ENCODE assay signal across 18 cellular contexts in genomic region chr3:94671078-94671477, GRCh38.
DNase-seq lines count a peak whose midpoint lies in the region; ATAC-seq, FAIRE-seq and TF ChIP-seq lines count a peak whose summit lies in the region.
"Had no signal": no experiment of that assay in that cellular context is flagged by ENCODE, and none has a peak within 500 bp of the region (broad histone marks: within the 10 kb centered on the region; RNA-seq: fewer than 3 reads in every experiment).

No MANE protein-coding gene starts in this region.

- H3K79me2 ChIP-seq in HepG2 (ENCODE audit: insufficient read depth, low read length), result no peaks in the 10 kb centered on the region
- no peaks in the 10 kb centered on the region for H3K79me2 ChIP-seq in astrocyte (ENCODE audit: insufficient read depth, low read length)
- no peaks in the 10 kb centered on the region for H3K79me2 ChIP-seq in endothelial cell of umbilical vein (ENCODE audit: control insufficient read depth, insufficient read depth, low read length)

- no peak for TF ChIP-seq RAD21 in HepG2 (CRISPR knock-in tag; IDR thresholded peaks at IDR 0.05)

- TF ChIP-seq CTCF in HepG2 (CRISPR knock-in tag; IDR thresholded peaks at IDR 0.05) (no peak), right lobe of liver (IDR thresholded peaks at IDR 0.05) (no peak), astrocyte (IDR thresholded peaks at IDR 0.05; ENCODE audit: insufficient read depth, low read depth, low read length) (no peak), endothelial cell of umbilical vein (IDR thresholded peaks at IDR 0.05; ENCODE audit: extremely low read depth in 1 of 2, insufficient read depth in 1 of 2, low read depth in 1 of 2, low read length in 2 of 2) (no peak), psoas muscle (IDR thresholded peaks at IDR 0.05) (no peak)

- H3K4me2 ChIP-seq in HepG2 (ENCODE audit: low read depth, low read length), result no peak overlapping the region
- H3K4me2 ChIP-seq in astrocyte (ENCODE audit: low read length), result no peak overlapping the region
- no peak overlapping the region for H3K4me2 ChIP-seq in endothelial cell of umbilical vein (ENCODE audit: insufficient read depth, low read length)
- H3K4me2 ChIP-seq: BLaER1 had no signal

- peaks cover 8% of the 10 kb centered on the region for H3K4me1 Mint-ChIP-seq in astrocyte (ENCODE audit: low read depth, unreplicated experiment)
- no peaks in the 10 kb centered on the region for H3K4me1 Mint-ChIP-seq in activated T-cell treated with anti-CD3 and anti-CD28 coated beads, Interleukin-2, amount 50 U/mL, for 4 hours (ENCODE audit: low read depth)
- H3K4me1 Mint-ChIP-seq: CD14-positive monocyte; CD4-positive, alpha-beta memory T cell had no signal

- H3K9me1 ChIP-seq in endothelial cell of umbilical vein (replicated peaks; ENCODE audit: control insufficient read depth, extremely low read depth, insufficient read depth, low read length), result no peaks in the 10 kb centered on the region

- H3K9ac ChIP-seq in HepG2 (ENCODE audit: insufficient read depth, low read depth, low read length) (no peak overlapping the region), astrocyte (ENCODE audit: low read length) (no peak overlapping the region), endothelial cell of umbilical vein (replicated peaks; ENCODE audit: extremely low read depth, insufficient read depth, low read length) (no peak overlapping the region)
- H3K9ac ChIP-seq: BLaER1 had no signal

- TF ChIP-seq EP300 in HepG2 (IDR thresholded peaks at IDR 0.05; ENCODE audit: low read depth in 2 of 2, low read length in 2 of 2), result no peak
- TF ChIP-seq EP300 in HepG2 (CRISPR knock-in tag; IDR thresholded peaks at IDR 0.05; ENCODE audit: borderline replicate concordance), result no peak

- CTCF ChIA-PET in HepG2 (lab: Yijun Ruan, JAX; ENCODE audit: low intra/inter-chr PET ratio, low total read pairs) (no interaction called here), endothelial cell of umbilical vein (lab: Charles Lee) (no interaction called here)

- intact Hi-C loops in HepG2 (cut with micrococcal nuclease; ENCODE audit: unreplicated experiment), result no loop called here
- intact Hi-C loops in right lobe of liver (cut with DNase I), result no loop called here
- intact Hi-C loops in endothelial cell of umbilical vein (cut with micrococcal nuclease), result no loop called here
- intact Hi-C loops in psoas muscle (cut with DNase I), result no loop called here

- H3K36me3 Mint-ChIP-seq in astrocyte (ENCODE audit: low read depth, unreplicated experiment), result no peaks in the 10 kb centered on the region
- H3K36me3 Mint-ChIP-seq in activated T-cell treated with anti-CD3 and anti-CD28 coated beads, Interleukin-2, amount 50 U/mL, for 4 hours (ENCODE audit: insufficient read depth), result no peaks in the 10 kb centered on the region
- H3K36me3 Mint-ChIP-seq: CD14-positive monocyte; CD4-positive, alpha-beta memory T cell had no signal

- H4K20me1 ChIP-seq in HepG2 (ENCODE audit: insufficient read depth, low read length) (no peaks in the 10 kb centered on the region), astrocyte (ENCODE audit: insufficient read depth, low read length) (no peaks in the 10 kb centered on the region), endothelial cell of umbilical vein (replicated peaks; ENCODE audit: control insufficient read depth, extremely low read depth, insufficient read depth, low read length) (no peaks in the 10 kb centered on the region)
- H4K20me1 ChIP-seq: BLaER1 had no signal

- no peaks in the 10 kb centered on the region for H3K9me3 ChIP-seq in HepG2 (ENCODE audit: low read length)
- H3K9me3 ChIP-seq in right lobe of liver, result no peaks in the 10 kb centered on the region
- H3K9me3 ChIP-seq in astrocyte (ENCODE audit: insufficient read depth, low read depth, low read length), result no peaks in the 10 kb centered on the region
- H3K9me3 ChIP-seq in endothelial cell of umbilical vein (replicated peaks; ENCODE audit: control insufficient read depth, insufficient read depth, low read length), result no peaks in the 10 kb centered on the region
- no peaks in the 10 kb centered on the region for H3K9me3 ChIP-seq in psoas muscle
- H3K9me3 ChIP-seq: BLaER1 had no signal

- H3K4me3 Mint-ChIP-seq in astrocyte (ENCODE audit: unreplicated experiment), result no peak overlapping the region
- no peak overlapping the region for H3K4me3 Mint-ChIP-seq in activated T-cell treated with anti-CD3 and anti-CD28 coated beads, Interleukin-2, amount 50 U/mL, for 4 hours
- H3K4me3 Mint-ChIP-seq: CD14-positive monocyte; CD4-positive, alpha-beta memory T cell; H9 had no signal

- no peak for ATAC-seq in HepG2
- ATAC-seq in right lobe of liver, result no peak
- no peak for ATAC-seq in psoas muscle
- ATAC-seq in activated T-cell treated with anti-CD3 and anti-CD28 coated beads, Interleukin-2, amount 50 U/mL, for 4 hours, result no peak

- dilution Hi-C loops in endothelial cell of umbilical vein (cut with MboI; ENCODE audit: extremely low pct_ligation_motif_present, low sequenced_read_pairs), result no loop called here

- POLR2A ChIA-PET in HepG2 (lab: Yijun Ruan, JAX), result no interaction called here
- POLR2A ChIA-PET in endothelial cell of umbilical vein (lab: Charles Lee), result no interaction called here

- no peak overlapping the region for H2AFZ ChIP-seq in HepG2 (ENCODE audit: low read length)
- H2AFZ ChIP-seq in astrocyte (ENCODE audit: low read depth, low read length), result no peak overlapping the region
- no peak overlapping the region for H2AFZ ChIP-seq in endothelial cell of umbilical vein (ENCODE audit: low read depth, low read length)

- no peaks in the 10 kb centered on the region for H3K27me3 Mint-ChIP-seq in astrocyte (ENCODE audit: low read depth, unreplicated experiment)
- H3K27me3 Mint-ChIP-seq in activated T-cell treated with anti-CD3 and anti-CD28 coated beads, Interleukin-2, amount 50 U/mL, for 4 hours (ENCODE audit: low read depth), result no peaks in the 10 kb centered on the region
- H3K27me3 Mint-ChIP-seq: CD4-positive, alpha-beta memory T cell had no signal

- H3K36me3 ChIP-seq in HepG2 (replicated peaks in 1 of 2; ENCODE audit: control insufficient read depth in 1 of 2, insufficient read depth in 2 of 2, low read length in 2 of 2) (no peaks in the 10 kb centered on the region), right lobe of liver (no peaks in the 10 kb centered on the region), astrocyte (ENCODE audit: insufficient read depth, low read length) (no peaks in the 10 kb centered on the region), endothelial cell of umbilical vein (ENCODE audit: control insufficient read depth in 2 of 2, extremely low read depth in 1 of 2, insufficient read depth in 2 of 2, low read length in 2 of 2) (no peaks in the 10 kb centered on the region), psoas muscle (ENCODE audit: insufficient read depth in 1 of 2, low read depth in 1 of 2) (no peaks in the 10 kb centered on the region)
- H3K36me3 ChIP-seq: BLaER1 had no signal

- no peaks in the 10 kb centered on the region for H3K9me3 Mint-ChIP-seq in astrocyte (ENCODE audit: unreplicated experiment)
- no peaks in the 10 kb centered on the region for H3K9me3 Mint-ChIP-seq in activated T-cell treated with anti-CD3 and anti-CD28 coated beads, Interleukin-2, amount 50 U/mL, for 4 hours
- H3K9me3 Mint-ChIP-seq: H9 had no signal

- in situ Hi-C loops in HepG2 (cut with HindIII; ENCODE audit: extremely low pct_ligation_motif_present, low pct_unique_long_range_greater_than_20kb), result no loop called here

- FAIRE-seq in HepG2 (lab: Jason Lieb, UNC) (no peak), astrocyte (lab: Jason Lieb, UNC) (no peak), endothelial cell of umbilical vein (lab: Jason Lieb, UNC) (no peak)
- FAIRE-seq: GM12892, GM18507 had no signal

- H3K4me3 ChIP-seq in HepG2 (replicated peaks in 1 of 3; ENCODE audit: insufficient read depth in 1 of 3, low read depth in 2 of 3, low read length in 3 of 3) (no peak overlapping the region), right lobe of liver (no peak overlapping the region), astrocyte (ENCODE audit: insufficient read depth, low read depth, low read length) (no peak overlapping the region), endothelial cell of umbilical vein (replicated peaks in 1 of 3; ENCODE audit: insufficient read depth in 1 of 3, low read depth in 1 of 3, low read length in 3 of 3) (no peak overlapping the region), psoas muscle (no peak overlapping the region)
- H3K4me3 ChIP-seq: BLaER1 had no signal

- H3K4me1 ChIP-seq in HepG2 (ENCODE audit: insufficient read depth, low read length), result no peaks in the 10 kb centered on the region
- H3K4me1 ChIP-seq in right lobe of liver, result no peaks in the 10 kb centered on the region
- H3K4me1 ChIP-seq in astrocyte (ENCODE audit: insufficient read depth, low read length), result no peaks in the 10 kb centered on the region
- H3K4me1 ChIP-seq in endothelial cell of umbilical vein (ENCODE audit: control insufficient read depth, extremely low read depth, insufficient read depth, low read length), result no peaks in the 10 kb centered on the region
- H3K4me1 ChIP-seq in psoas muscle, result no peaks in the 10 kb centered on the region
- H3K4me1 ChIP-seq: BLaER1 had no signal

- TF ChIP-seq POLR2A in HepG2 (IDR thresholded peaks at IDR 0.05; ENCODE audit: insufficient read depth in 1 of 2, low read depth in 2 of 2, low read length in 2 of 2), result no peak
- no peak for TF ChIP-seq POLR2A in right lobe of liver (IDR thresholded peaks at IDR 0.05)
- no peak for TF ChIP-seq POLR2A in endothelial cell of umbilical vein (IDR thresholded peaks at IDR 0.05; ENCODE audit: low read depth, low read length)

- BruUV-seq in HepG2 (replicated peaks; lab: Mats Ljungman, UMichigan), result no TSS peak
- no TSS peak for BruUV-seq in endothelial cell of umbilical vein (replicated peaks; lab: Mats Ljungman, UMichigan)

- no peak for DNase-seq in HepG2 (ENCODE audit: low spot score)
- DNase-seq in right lobe of liver, result no peak
- peak; percentile 2 for DNase-seq in astrocyte (ENCODE audit: low read depth)
- no peak for DNase-seq in endothelial cell of umbilical vein (ENCODE audit: low read depth, low spot score)
- no peak for DNase-seq in stimulated activated CD4-positive, alpha-beta T cell treated with anti-CD3 and anti-CD28 coated beads, Interleukin-1b, Interleukin-23, amount 100 ng/mL, for 48 hours
- no peak for DNase-seq in psoas muscle
- DNase-seq in activated T-cell treated with anti-CD3 and anti-CD28 coated beads, Interleukin-2, amount 50 U/mL, for 4 hours, result no peak
- DNase-seq: CD4-positive, alpha-beta memory T cell; DMS153; DMS79; GDM1; GOT3; H9 had no signal

- H3K27me3 ChIP-seq in HepG2 (ENCODE audit: control insufficient read depth in 1 of 2, insufficient read depth in 2 of 2, low read length in 2 of 2) (no peaks in the 10 kb centered on the region), right lobe of liver (no peaks in the 10 kb centered on the region), astrocyte (ENCODE audit: insufficient read depth, low read length) (no peaks in the 10 kb centered on the region), endothelial cell of umbilical vein (ENCODE audit: control insufficient read depth in 2 of 2, insufficient read depth in 2 of 2, low read length in 2 of 2) (no peaks in the 10 kb centered on the region), psoas muscle (ENCODE audit: insufficient read depth in 3 of 3, low read length in 2 of 3) (no peaks in the 10 kb centered on the region)
- H3K27me3 ChIP-seq: BLaER1 had no signal

- H3K27ac ChIP-seq in HepG2 (ENCODE audit: extremely low read length, insufficient read depth, low read length), result no peak overlapping the region
- no peak overlapping the region for H3K27ac ChIP-seq in right lobe of liver
- no peak overlapping the region for H3K27ac ChIP-seq in astrocyte (ENCODE audit: low read depth, low read length)
- H3K27ac ChIP-seq in endothelial cell of umbilical vein (ENCODE audit: insufficient read depth, low read depth, low read length), result no peak overlapping the region
- no peak overlapping the region for H3K27ac ChIP-seq in psoas muscle
- H3K27ac ChIP-seq: 22Rv1, BLaER1 had no signal

- H3K27ac Mint-ChIP-seq in astrocyte (ENCODE audit: unreplicated experiment), result no peak overlapping the region
- H3K27ac Mint-ChIP-seq: CD14-positive monocyte; CD4-positive, alpha-beta memory T cell; H9 had no signal
